Comparison of ENCODE assay signal across 2 cellular contexts in the genomic region with DNA sequence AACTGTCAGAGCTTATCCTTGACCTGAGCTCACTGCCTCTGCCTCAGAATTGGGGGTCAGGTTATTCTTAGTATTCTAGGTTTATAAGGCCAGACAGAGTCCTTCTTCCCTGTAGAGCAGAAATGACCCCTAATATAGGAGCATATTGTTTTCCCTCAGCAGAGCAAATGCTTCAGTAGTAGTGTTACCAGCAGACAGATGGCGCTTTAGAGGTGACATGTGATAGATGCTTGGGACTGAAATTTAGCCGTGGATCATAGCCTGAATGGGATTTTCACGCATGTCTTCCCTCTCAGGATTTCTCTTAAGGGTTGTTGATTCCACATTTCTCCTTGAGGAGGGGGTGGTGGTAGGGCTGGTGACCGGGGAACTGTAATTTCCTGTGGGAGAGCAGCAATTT.
TF ChIP-seq lines count a peak whose summit lies in the region.

No MANE protein-coding gene starts in this region.

TF ChIP-seq in K562, 482 proteins besides CTCF, POLR2A, EP300 and RAD21 (continued from another document):
- TF ChIP-seq, protein P1, sequence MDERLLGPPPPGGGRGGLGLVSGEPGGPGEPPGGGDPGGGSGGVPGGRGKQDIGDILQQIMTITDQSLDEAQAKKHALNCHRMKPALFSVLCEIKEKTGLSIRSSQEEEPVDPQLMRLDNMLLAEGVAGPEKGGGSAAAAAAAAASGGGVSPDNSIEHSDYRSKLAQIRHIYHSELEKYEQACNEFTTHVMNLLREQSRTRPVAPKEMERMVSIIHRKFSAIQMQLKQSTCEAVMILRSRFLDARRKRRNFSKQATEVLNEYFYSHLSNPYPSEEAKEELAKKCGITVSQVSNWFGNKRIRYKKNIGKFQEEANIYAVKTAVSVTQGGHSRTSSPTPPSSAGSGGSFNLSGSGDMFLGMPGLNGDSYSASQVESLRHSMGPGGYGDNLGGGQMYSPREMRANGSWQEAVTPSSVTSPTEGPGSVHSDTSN (CRISPR knock-in tag; IDR thresholded peaks at IDR 0.05; ENCODE audit: low read depth), result no peak
- TF ChIP-seq, protein P1 (tag; conservative IDR thresholded peaks at IDR 0.05; ENCODE audit: low read depth), result peak; percentile 35
- TF ChIP-seq ZNF311 (CRISPR knock-in tag; IDR thresholded peaks at IDR 0.05) (no peak), MYC (IDR thresholded peaks at IDR 0.05; ENCODE audit: low read depth, low read length) (peak; percentile 34; the same call in 1 of the 2 replicates), MYC (CRISPR knock-in tag; IDR thresholded peaks at IDR 0.05; ENCODE audit: borderline replicate concordance, low read depth) (no peak), ATF7 (IDR thresholded peaks at IDR 0.05) (no peak)
TF ChIP-seq in K562: peak in this region for 5.

TF ChIP-seq in neural cell, 6 proteins besides CTCF, POLR2A, EP300 and RAD21 (continued from another document):
- TF ChIP-seq, protein P2, sequence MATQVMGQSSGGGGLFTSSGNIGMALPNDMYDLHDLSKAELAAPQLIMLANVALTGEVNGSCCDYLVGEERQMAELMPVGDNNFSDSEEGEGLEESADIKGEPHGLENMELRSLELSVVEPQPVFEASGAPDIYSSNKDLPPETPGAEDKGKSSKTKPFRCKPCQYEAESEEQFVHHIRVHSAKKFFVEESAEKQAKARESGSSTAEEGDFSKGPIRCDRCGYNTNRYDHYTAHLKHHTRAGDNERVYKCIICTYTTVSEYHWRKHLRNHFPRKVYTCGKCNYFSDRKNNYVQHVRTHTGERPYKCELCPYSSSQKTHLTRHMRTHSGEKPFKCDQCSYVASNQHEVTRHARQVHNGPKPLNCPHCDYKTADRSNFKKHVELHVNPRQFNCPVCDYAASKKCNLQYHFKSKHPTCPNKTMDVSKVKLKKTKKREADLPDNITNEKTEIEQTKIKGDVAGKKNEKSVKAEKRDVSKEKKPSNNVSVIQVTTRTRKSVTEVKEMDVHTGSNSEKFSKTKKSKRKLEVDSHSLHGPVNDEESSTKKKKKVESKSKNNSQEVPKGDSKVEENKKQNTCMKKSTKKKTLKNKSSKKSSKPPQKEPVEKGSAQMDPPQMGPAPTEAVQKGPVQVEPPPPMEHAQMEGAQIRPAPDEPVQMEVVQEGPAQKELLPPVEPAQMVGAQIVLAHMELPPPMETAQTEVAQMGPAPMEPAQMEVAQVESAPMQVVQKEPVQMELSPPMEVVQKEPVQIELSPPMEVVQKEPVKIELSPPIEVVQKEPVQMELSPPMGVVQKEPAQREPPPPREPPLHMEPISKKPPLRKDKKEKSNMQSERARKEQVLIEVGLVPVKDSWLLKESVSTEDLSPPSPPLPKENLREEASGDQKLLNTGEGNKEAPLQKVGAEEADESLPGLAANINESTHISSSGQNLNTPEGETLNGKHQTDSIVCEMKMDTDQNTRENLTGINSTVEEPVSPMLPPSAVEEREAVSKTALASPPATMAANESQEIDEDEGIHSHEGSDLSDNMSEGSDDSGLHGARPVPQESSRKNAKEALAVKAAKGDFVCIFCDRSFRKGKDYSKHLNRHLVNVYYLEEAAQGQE (IDR thresholded peaks at IDR 0.05; ENCODE audit: borderline replicate concordance), result no peak
- TF ChIP-seq MXI1 (conservative IDR thresholded peaks at IDR 0.05; ENCODE audit: poor library complexity, severe bottlenecking), result no peak
